In the genomic region with DNA sequence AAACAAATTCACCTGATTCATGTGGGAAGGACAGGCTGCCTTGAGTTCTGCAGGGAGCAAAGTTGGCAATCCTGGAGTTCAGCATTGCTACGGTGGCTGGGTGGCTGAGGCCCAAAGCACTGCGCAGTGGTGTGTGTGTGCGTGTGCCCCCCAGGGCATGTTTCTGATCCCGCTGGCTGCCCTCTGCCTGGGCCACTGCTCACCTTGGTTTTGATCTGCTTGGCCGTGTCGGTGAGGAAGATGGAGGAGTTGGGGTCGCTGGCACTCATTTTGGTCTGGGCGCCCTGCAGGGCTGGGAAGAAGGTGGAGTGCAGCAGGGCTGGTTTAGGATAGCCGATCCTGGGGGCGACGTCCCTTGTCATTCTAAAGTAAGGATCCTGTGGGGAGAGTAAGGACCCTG, we compare ENCODE assay signal across 12 cellular contexts. TPM values are rescaled to one million over a fixed set of nuclear protein-coding genes. Genes with fewer than 3 reads are reported as not detected.
DNase-seq lines count a peak whose midpoint lies in the region; ATAC-seq, FAIRE-seq and TF ChIP-seq lines count a peak whose summit lies in the region.
"Had no signal": no experiment of that assay in that cellular context is flagged by ENCODE, and none has a peak within 500 bp of the region (broad histone marks: within the 10 kb centered on the region; RNA-seq: fewer than 3 reads in every experiment).

No MANE protein-coding gene starts in this region.

- H3K9me3 ChIP-seq in ascending aorta, result no peaks in the 10 kb centered on the region
- no peaks in the 10 kb centered on the region for H3K9me3 ChIP-seq in suprapubic skin

- 90% methylated on average over 11 of the region's 11 CpGs for WGBS in suprapubic skin

- H3K27me3 ChIP-seq in ascending aorta, result no peaks in the 10 kb centered on the region
- no peaks in the 10 kb centered on the region for H3K27me3 ChIP-seq in suprapubic skin

- no peaks in the 10 kb centered on the region for H3K27me3 Mint-ChIP-seq in activated T-cell treated with anti-CD3 and anti-CD28 coated beads, Interleukin-2, amount 50 U/mL, for 24 hours

- DNase-seq in activated T-cell treated with anti-CD3 and anti-CD28 coated beads, Interleukin-2, amount 50 U/mL, for 24 hours, result peak; percentile 24
- DNase-seq in activated T-cell treated with anti-CD3 and anti-CD28 coated beads, Interleukin-2, amount 50 U/mL, for 1 hour, result no peak
- DNase-seq in ascending aorta (ENCODE audit: low spot score in 2 of 2) (no peak), mesenteric fat pad (ENCODE audit: low spot score) (peak; percentile 37), suprapubic skin (ENCODE audit: low spot score in 2 of 2) (no peak), epidermal melanocyte (ENCODE audit: insufficient read length, low spot score) (no peak), GM12892 (ENCODE audit: insufficient read length) (no peak)
- DNase-seq: dermis blood vessel endothelial cell; NCI-H1694; NK-92 treated with Interleukin-12 subunit alpha and Interleukin-12 subunit beta, amount 100 ng/mL, for 24 hours had no signal

- TF ChIP-seq EP300 in suprapubic skin (IDR thresholded peaks at IDR 0.05), result no peak

- no peak for TF ChIP-seq POLR2A in suprapubic skin (IDR thresholded peaks at IDR 0.05)
- no peak for TF ChIP-seq POLR2A in GM12892 (IDR thresholded peaks at IDR 0.05; ENCODE audit: low read depth, low read length)

- H3K36me3 ChIP-seq in ascending aorta (peaks cover 27 to 39% of the 10 kb centered on the region in 2 donors), suprapubic skin (peaks cover 43% of the 10 kb centered on the region)

- intact Hi-C loops in ascending aorta (cut with DNase I), result no loop called here

- FAIRE-seq in GM12892 (lab: Jason Lieb, UNC), result no peak
- FAIRE-seq: HTR-8/SVneo had no signal

- H3K4me1 ChIP-seq in ascending aorta, result peaks cover 3 to 8% of the 10 kb centered on the region in 2 donors
- peaks cover 20% of the 10 kb centered on the region for H3K4me1 ChIP-seq in suprapubic skin

- no peaks in the 10 kb centered on the region for H3K9me3 Mint-ChIP-seq in activated T-cell treated with anti-CD3 and anti-CD28 coated beads, Interleukin-2, amount 50 U/mL, for 24 hours

- H3K27ac ChIP-seq in ascending aorta (peak overlapping the region; percentile 61 to 69), suprapubic skin (peak overlapping the region; percentile 68)

- H3K36me3 Mint-ChIP-seq in activated T-cell treated with anti-CD3 and anti-CD28 coated beads, Interleukin-2, amount 50 U/mL, for 24 hours (ENCODE audit: low read depth), result peaks cover 89% of the 10 kb centered on the region

- no peak overlapping the region for H3K4me3 Mint-ChIP-seq in activated T-cell treated with anti-CD3 and anti-CD28 coated beads, Interleukin-2, amount 50 U/mL, for 24 hours

- TF ChIP-seq CTCF in ascending aorta (IDR thresholded peaks at IDR 0.05), result no peak
- no peak for TF ChIP-seq CTCF in suprapubic skin (IDR thresholded peaks at IDR 0.05)

- peaks cover 28% of the 10 kb centered on the region for H3K4me1 Mint-ChIP-seq in activated T-cell treated with anti-CD3 and anti-CD28 coated beads, Interleukin-2, amount 50 U/mL, for 24 hours (ENCODE audit: low read depth)

- no peak for ATAC-seq in GM18873 (IDR thresholded peaks at IDR 0.05; ENCODE audit: low FRiP score, unreplicated experiment)

- peak overlapping the region; percentile 88 for H3K27ac Mint-ChIP-seq in activated T-cell treated with anti-CD3 and anti-CD28 coated beads, Interleukin-2, amount 50 U/mL, for 24 hours

- H3K4me3 ChIP-seq in ascending aorta (no peak overlapping the region), suprapubic skin (no peak overlapping the region)

RNA-seq across cellular contexts. Expression of gene SLC25A47, which starts 19.1 kb away (rescaled TPM):
- total RNA-seq in ascending aorta (not detected), mesenteric fat pad (not detected), suprapubic skin (1 to 10 TPM in 1 of 4 donors, under 1 TPM in 1, not detected in 2; 0.30 to 1.4 TPM)
- polyA plus RNA-seq in GM12892 (2012; ENCODE audit: missing spikeins), result not detected
- total RNA-seq: dermis blood vessel endothelial cell had no signal

RNA-seq across cellular contexts. Expression of gene WDR25, which starts 34.1 kb away (rescaled TPM):
- total RNA-seq in ascending aorta (21.0 TPM), mesenteric fat pad (8.7 TPM), suprapubic skin (10 to 100 TPM in 2 of 4 donors, 1 to 10 TPM in 2; 7.4 to 16.0 (median 10.6) TPM)
- 2.6 TPM for polyA plus RNA-seq in GM12892 (2012; ENCODE audit: missing spikeins)

RNA-seq across cellular contexts. Expression of gene SLC25A29, which starts 36.0 kb away (rescaled TPM):
- total RNA-seq in ascending aorta (193 TPM), mesenteric fat pad (20.0 TPM), suprapubic skin (100 to 1,000 TPM in 3 of 4 donors, 10 to 100 TPM in 1; 88.1 to 254 (median 120) TPM)
- polyA plus RNA-seq in GM12892 (2012; ENCODE audit: missing spikeins), result 9.7 TPM

Comparison
In these comparisons a context has a peak if more than half of its experiments do, and no peak if none do; other contexts are left out.
1. DNase-seq: peak in activated T-cell treated with anti-CD3 and anti-CD28 coated beads, Interleukin-2, amount 50 U/mL, for 24 hours (single experiment) and mesenteric fat pad (single experiment); none in activated T-cell treated with anti-CD3 and anti-CD28 coated beads, Interleukin-2, amount 50 U/mL, for 1 hour (single experiment), ascending aorta (0 of 2), suprapubic skin (0 of 2), epidermal melanocyte (single experiment) and GM12892 (single experiment).